Comparison of ENCODE assay signal across 10 cellular contexts in the genomic region with DNA sequence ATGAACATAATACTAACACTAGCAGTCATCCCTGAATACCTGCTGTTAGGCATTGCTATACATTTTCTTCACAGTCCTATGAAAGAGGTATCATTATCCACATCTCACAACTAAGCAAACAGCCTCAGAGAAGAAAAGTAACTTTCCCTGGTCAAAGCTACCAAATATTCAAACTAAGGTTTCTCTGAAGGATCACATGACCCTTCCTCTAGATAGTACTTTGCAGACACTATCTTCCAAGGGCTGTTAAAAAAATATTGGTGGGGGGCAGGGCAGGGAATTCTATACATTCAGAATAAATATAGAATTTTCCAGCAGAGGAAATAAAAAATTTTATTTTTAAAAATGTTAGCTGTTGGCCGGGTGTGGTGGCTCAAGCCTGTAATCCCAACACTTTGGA. TPM values are rescaled to one million over a fixed set of nuclear protein-coding genes. Genes with fewer than 3 reads are reported as not detected.
DNase-seq lines count a peak whose midpoint lies in the region; ATAC-seq and TF ChIP-seq lines count a peak whose summit lies in the region.
"Had no signal": no experiment of that assay in that cellular context is flagged by ENCODE, and none has a peak within 500 bp of the region (broad histone marks: within the 10 kb centered on the region; RNA-seq: fewer than 3 reads in every experiment).

No MANE protein-coding gene starts in this region.

- H3K27ac Mint-ChIP-seq in T-helper 1 cell treated with Interleukin-12 subunit alpha and Interleukin-12 subunit beta and Interleukin-4 antibody, amounts not matched to agents 30 μg/mL and 1 μg/mL, for 36 hours: no peak overlapping the region
- H3K27ac Mint-ChIP-seq: stimulated activated naive CD8-positive, alpha-beta T cell treated with anti-CD3 and anti-CD28 coated beads, Interleukin-15, amount 100 ng/mL, for 72 hours had no signal

- DNase-seq in T-helper 1 cell (no peak), mammary epithelial cell (no peak), thyroid gland (no peak), NCI-H524 treated with DMSO at 0.1 percent for 48 hours (lab: John Stamatoyannopoulos, UW) (no peak), left colon (no peak)
- DNase-seq in stimulated activated CD4-positive, alpha-beta T cell treated with anti-CD3 and anti-CD28 coated beads, Interleukin-4, amount 100 ng/mL, for 24 hours: no peak
- DNase-seq: NCI-H2171; stimulated activated naive CD8-positive, alpha-beta T cell treated with anti-CD3 and anti-CD28 coated beads, Interleukin-15, amount 100 ng/mL, for 72 hours had no signal

- H3K27ac ChIP-seq in mammary epithelial cell (ENCODE audit: insufficient read depth, low read depth, low read length): peak overlapping the region; percentile 52
- peak overlapping the region; percentile 88 for H3K27ac ChIP-seq in mesodermal cell (ENCODE audit: low read depth, low read length, severe bottlenecking)
- peak overlapping the region; percentile 12 to 73 (median 68) for H3K27ac ChIP-seq in thyroid gland

- H3K9me3 Mint-ChIP-seq in T-helper 1 cell treated with Interleukin-12 subunit alpha and Interleukin-12 subunit beta and Interleukin-4 antibody, amounts not matched to agents 30 μg/mL and 1 μg/mL, for 36 hours: no peaks in the 10 kb centered on the region
- H3K9me3 Mint-ChIP-seq: stimulated activated naive CD8-positive, alpha-beta T cell treated with anti-CD3 and anti-CD28 coated beads, Interleukin-15, amount 100 ng/mL, for 72 hours had no signal

- peak overlapping the region; percentile 61 for H2AFZ ChIP-seq in mammary epithelial cell (ENCODE audit: low read depth, low read length)

- H3K4me2 ChIP-seq in mammary epithelial cell (ENCODE audit: insufficient read depth, low read depth, low read length): peak overlapping the region; percentile 70

- intact Hi-C loops in mammary epithelial cell (cut with micrococcal nuclease): loop anchor here (5.0 kb wide), 1 partner anchor 67 kb away; no protein-coding TSS in a partner anchor
- intact Hi-C loops in thyroid gland (cut with DNase I): loop anchor here (10.0 kb wide), 1 partner anchor 70 kb away; a partner anchor contains a TSS
- intact Hi-C loops in left colon (cut with DNase I, micrococcal nuclease): no loop called here

- H3K9ac ChIP-seq in mammary epithelial cell (ENCODE audit: insufficient read depth, low read length): no peak overlapping the region

- peaks cover 25% of the 10 kb centered on the region for H3K4me1 Mint-ChIP-seq in T-helper 1 cell treated with Interleukin-12 subunit alpha and Interleukin-12 subunit beta and Interleukin-4 antibody, amounts not matched to agents 30 μg/mL and 1 μg/mL, for 36 hours (ENCODE audit: low read depth)

- no peak for TF ChIP-seq POLR2A in thyroid gland (IDR thresholded peaks at IDR 0.05)

- no peaks in the 10 kb centered on the region for H4K20me1 ChIP-seq in mammary epithelial cell (ENCODE audit: insufficient read depth, low read length)

- no peaks in the 10 kb centered on the region for H3K27me3 ChIP-seq in mammary epithelial cell (ENCODE audit: insufficient read depth, low read length)
- H3K27me3 ChIP-seq in thyroid gland: no peaks in the 10 kb centered on the region

- BruUV-seq in mammary epithelial cell (replicated peaks; lab: Mats Ljungman, UMichigan): no TSS peak

- no peaks in the 10 kb centered on the region for H3K9me3 ChIP-seq in mammary epithelial cell (replicated peaks; ENCODE audit: insufficient read depth, low read length)
- no peaks in the 10 kb centered on the region for H3K9me3 ChIP-seq in mesodermal cell (ENCODE audit: control insufficient read depth, low read length)
- H3K9me3 ChIP-seq in thyroid gland: no peaks in the 10 kb centered on the region

- WGBS in mammary epithelial cell (ENCODE audit: low coverage, missing lambda C conversion rate): 100% methylated on average over 1 of the region's 1 CpG
- WGBS in mesodermal cell (ENCODE audit: insufficient coverage in 2 of 2), 2 experiments: 80% methylated on average over 1 of the region's 1 CpG; no CpG with 5 or more reads in 1 of the 2 experiments
- 79 to 81% methylated on average over 1 of the region's 1 CpG for WGBS in thyroid gland, 2 donors

- no peak for ATAC-seq in left colon
- ATAC-seq: stimulated activated naive CD8-positive, alpha-beta T cell treated with anti-CD3 and anti-CD28 coated beads, Interleukin-15, amount 100 ng/mL, for 72 hours had no signal

- peak overlapping the region; percentile 10 for H3K4me3 Mint-ChIP-seq in T-helper 1 cell treated with Interleukin-12 subunit alpha and Interleukin-12 subunit beta and Interleukin-4 antibody, amounts not matched to agents 30 μg/mL and 1 μg/mL, for 36 hours
- H3K4me3 Mint-ChIP-seq: stimulated activated naive CD8-positive, alpha-beta T cell treated with anti-CD3 and anti-CD28 coated beads, Interleukin-15, amount 100 ng/mL, for 72 hours had no signal

- TF ChIP-seq CTCF in mammary epithelial cell (conservative IDR thresholded peaks at IDR 0.05 in 1 of 2, IDR thresholded peaks at IDR 0.05 in 1 of 2; ENCODE audit: extremely low read depth in 1 of 2, insufficient read depth in 1 of 2, low read depth in 1 of 2, low read length in 2 of 2) (no peak), thyroid gland (IDR thresholded peaks at IDR 0.05) (no peak)

- no peaks in the 10 kb centered on the region for H3K27me3 Mint-ChIP-seq in T-helper 1 cell treated with Interleukin-12 subunit alpha and Interleukin-12 subunit beta and Interleukin-4 antibody, amounts not matched to agents 30 μg/mL and 1 μg/mL, for 36 hours (ENCODE audit: low read depth)
- H3K27me3 Mint-ChIP-seq: stimulated activated naive CD8-positive, alpha-beta T cell treated with anti-CD3 and anti-CD28 coated beads, Interleukin-15, amount 100 ng/mL, for 72 hours had no signal

- peaks cover 63% of the 10 kb centered on the region for H3K79me2 ChIP-seq in mammary epithelial cell (ENCODE audit: insufficient read depth, low read length)

- CTCF ChIA-PET in mammary epithelial cell (lab: Charles Lee; ENCODE audit: low non-redundant PET): no interaction called here

- peaks cover 8% of the 10 kb centered on the region for H3K36me3 Mint-ChIP-seq in T-helper 1 cell treated with Interleukin-12 subunit alpha and Interleukin-12 subunit beta and Interleukin-4 antibody, amounts not matched to agents 30 μg/mL and 1 μg/mL, for 36 hours (ENCODE audit: low read depth)

- dilution Hi-C loops in mammary epithelial cell (cut with HindIII; ENCODE audit: low sequenced_read_pairs): loop anchor here (5.0 kb wide), 1 partner anchor 47 kb away; a partner anchor contains a TSS

- H3K36me3 ChIP-seq in mammary epithelial cell (ENCODE audit: insufficient read depth, low read length) (peaks cover 3% of the 10 kb centered on the region), mesodermal cell (ENCODE audit: control insufficient read depth, insufficient read depth, low read length) (peaks cover under 1% of the 10 kb centered on the region), thyroid gland (no peaks in the 10 kb centered on the region)

- in situ Hi-C loops in mammary epithelial cell (cut with MboI; ENCODE audit: low sequenced_read_pairs in 2 of 2): loop anchor here in 1 of 2 donors (5.0 kb wide), 1 partner anchor 87 kb away; no protein-coding TSS in a partner anchor

- H3K4me3 ChIP-seq in mammary epithelial cell (replicated peaks in 1 of 3; ENCODE audit: insufficient read depth in 1 of 3, low read depth in 2 of 3, low read length in 3 of 3) (peak overlapping the region in 2 of 3 experiments; percentile 29 to 41), mesodermal cell (ENCODE audit: extremely low read depth, insufficient read depth, low read length, poor library complexity, severe bottlenecking) (no peak overlapping the region), thyroid gland (replicated peaks in 1 of 3) (no peak overlapping the region)

- H3K4me1 ChIP-seq in mammary epithelial cell (ENCODE audit: insufficient read depth, low read length): peaks cover 7% of the 10 kb centered on the region
- H3K4me1 ChIP-seq in mesodermal cell (ENCODE audit: control insufficient read depth, insufficient read depth, low read length, poor library complexity, severe bottlenecking): peaks cover 7% of the 10 kb centered on the region
- H3K4me1 ChIP-seq in thyroid gland: peaks cover 21 to 23% of the 10 kb centered on the region in 2 donors

RNA-seq across cellular contexts. Expression of a gene that starts 3.1 kb away (rescaled TPM):
- total RNA-seq in mammary epithelial cell: 10 to 100 TPM; 21.5 to 31.1 TPM
- polyA plus RNA-seq in mammary epithelial cell: 15.1 TPM
- 81.2 TPM for polyA minus RNA-seq in mammary epithelial cell
- polyA plus RNA-seq in mesodermal cell (2013, experiment 1 of 2): 9.3 TPM
- polyA plus RNA-seq in mesodermal cell (2013, experiment 2 of 2): 13.0 TPM
- total RNA-seq in thyroid gland: 10 to 100 TPM; 11.3 to 16.1 (median 15.9) TPM
- total RNA-seq in left colon: 10 to 100 TPM; 11.8 to 13.5 TPM

RNA-seq across cellular contexts. Expression of a gene that starts 49.6 kb away (rescaled TPM):
- total RNA-seq in mammary epithelial cell (10 to 100 TPM; 35.7 to 39.0 TPM), thyroid gland (10 to 100 TPM; 35.9 to 56.0 (median 45.0) TPM), left colon (10 to 100 TPM; 47.7 to 53.7 TPM)
- polyA plus RNA-seq in mammary epithelial cell: 17.0 TPM
- 20.1 TPM for polyA minus RNA-seq in mammary epithelial cell
- polyA plus RNA-seq in mesodermal cell (2013, experiment 1 of 2): 23.1 TPM
- 23.8 TPM for polyA plus RNA-seq in mesodermal cell (2013, experiment 2 of 2)

Comparison
In these comparisons a context has a peak if more than half of its experiments do, and no peak if none do; other contexts are left out.
1. H3K4me3 ChIP-seq: peak in mammary epithelial cell (2 of 3); none in mesodermal cell (single experiment) and thyroid gland (0 of 3).
2. intact Hi-C loops: an anchor here in mammary epithelial cell (5.0 kb wide) and thyroid gland (10.0 kb wide); none called in left colon.
3. Peak in every context shown above with its lines, with median percentiles within 50 percentile points of each other: H3K27ac ChIP-seq.